8 cellular contexts compared by ENCODE assay signal in the genomic region with DNA sequence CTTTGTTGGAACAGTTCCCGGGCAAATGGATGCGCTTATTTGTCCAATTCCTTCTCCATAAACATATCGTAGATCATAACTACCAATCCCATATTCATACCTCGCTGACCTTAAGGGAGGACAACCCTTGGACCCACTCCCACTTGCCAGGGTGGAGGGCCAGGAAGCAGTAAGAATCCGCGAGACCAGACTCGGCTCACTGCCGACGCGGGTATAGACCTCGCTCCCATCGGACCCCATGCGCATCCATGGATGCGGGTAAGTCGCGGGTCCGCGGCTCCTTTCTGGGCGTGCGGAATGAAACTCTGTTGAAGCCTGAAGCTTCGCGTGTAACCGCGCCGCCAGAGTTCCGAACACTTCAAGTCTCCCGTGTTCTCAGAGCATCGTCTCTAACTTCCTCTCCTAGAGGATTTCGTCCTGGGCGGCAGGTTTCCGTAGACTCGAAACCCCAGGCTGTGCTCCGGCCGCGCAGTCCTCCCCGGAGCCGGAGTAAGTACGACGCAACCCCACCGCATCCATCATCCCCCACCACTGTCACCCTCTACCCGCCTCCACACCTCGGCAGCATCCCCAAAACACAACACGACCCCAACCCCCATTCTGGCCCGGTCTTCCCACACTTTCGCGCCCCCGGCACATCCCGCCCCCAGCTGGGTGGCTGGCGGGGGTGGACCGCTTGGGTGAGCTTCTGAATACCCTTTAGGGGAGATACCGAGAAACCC. TPM values are rescaled to one million over a fixed set of nuclear protein-coding genes. Genes with fewer than 3 reads are reported as not detected.
A peak's percentile ranks its signal among the peaks of the same experiment; 100 is the strongest.
DNase-seq lines count a peak whose midpoint lies in the region; ATAC-seq and TF ChIP-seq lines count a peak whose summit lies in the region.

No MANE protein-coding gene starts in this region.

- TF ChIP-seq CTCF in GM13977 (IDR thresholded peaks at IDR 0.05; ENCODE audit: extremely low read depth, insufficient read depth, missing control alignments) (no peak), progenitor cell of endocrine pancreas (IDR thresholded peaks at IDR 0.05; ENCODE audit: unreplicated experiment) (no peak)

- POLR2A ChIA-PET in activated CD4-positive, alpha-beta memory T cell treated with anti-CD3 and anti-CD28 coated beads, Interleukin-2, amount 10 ng/mL, durations not matched to agents 7 days and 5 days (lab: Charles Lee) = no interaction called here

- no peak overlapping the region for H3K4me3 Mint-ChIP-seq in activated CD4-positive, alpha-beta memory T cell treated with anti-CD3 and anti-CD28 coated beads, Interleukin-2, amount 10 ng/mL, durations not matched to agents 7 days and 5 days
- peak overlapping the region; percentile 74 for H3K4me3 Mint-ChIP-seq in progenitor cell of endocrine pancreas (ENCODE audit: low read depth)
- H3K4me3 Mint-ChIP-seq in activated T-helper 2 cell treated with anti-CD3 and anti-CD28 coated beads, Interferon-gamma antibody, Interleukin-2, Interleukin-4, amounts not matched to agents 10 μg/mL and 5 μg/mL and 100 μg/mL, durations not matched to agents 14 hours and 24 hours and 36 hours (ENCODE audit: low read depth) = no peak overlapping the region

- peaks cover 23% of the 10 kb centered on the region for H3K27me3 Mint-ChIP-seq in activated CD4-positive, alpha-beta memory T cell treated with anti-CD3 and anti-CD28 coated beads, Interleukin-2, amount 10 ng/mL, durations not matched to agents 7 days and 5 days
- peaks cover 76% of the 10 kb centered on the region for H3K27me3 Mint-ChIP-seq in progenitor cell of endocrine pancreas
- H3K27me3 Mint-ChIP-seq in activated T-helper 2 cell treated with anti-CD3 and anti-CD28 coated beads, Interferon-gamma antibody, Interleukin-2, Interleukin-4, amounts not matched to agents 10 μg/mL and 5 μg/mL and 100 μg/mL, durations not matched to agents 14 hours and 24 hours and 36 hours (ENCODE audit: low read depth) = peaks cover 38% of the 10 kb centered on the region

- in situ Hi-C loops in GM13977 (cut with MboI; ENCODE audit: low pct_unique_long_range_greater_than_20kb, low sequenced_read_pairs, unreplicated experiment) = no loop called here

- ATAC-seq in left cardiac atrium = peak; percentile 39 to 54

- peaks cover 2% of the 10 kb centered on the region for H3K9me3 Mint-ChIP-seq in activated CD4-positive, alpha-beta memory T cell treated with anti-CD3 and anti-CD28 coated beads, Interleukin-2, amount 10 ng/mL, durations not matched to agents 7 days and 5 days
- H3K9me3 Mint-ChIP-seq in progenitor cell of endocrine pancreas (ENCODE audit: low read depth) = no peaks in the 10 kb centered on the region
- H3K9me3 Mint-ChIP-seq in activated T-helper 2 cell treated with anti-CD3 and anti-CD28 coated beads, Interferon-gamma antibody, Interleukin-2, Interleukin-4, amounts not matched to agents 10 μg/mL and 5 μg/mL and 100 μg/mL, durations not matched to agents 14 hours and 24 hours and 36 hours = peaks cover 16% of the 10 kb centered on the region

- peak; percentile 51 for DNase-seq in GM13977 (ENCODE audit: low spot score)
- no peak for DNase-seq in activated CD4-positive, alpha-beta memory T cell treated with anti-CD3 and anti-CD28 coated beads, Interleukin-2, amount 10 ng/mL, durations not matched to agents 7 days and 5 days
- DNase-seq in left cardiac atrium = no peak
- DNase-seq in progenitor cell of endocrine pancreas (ENCODE audit: low spot score, unreplicated experiment) = peak; percentile 11
- DNase-seq in T-helper 9 cell = no peak
- DNase-seq in activated T-helper 2 cell treated with anti-CD3 and anti-CD28 coated beads, Interferon-gamma antibody, Interleukin-2, Interleukin-4, amounts not matched to agents 10 μg/mL and 5 μg/mL and 100 μg/mL, durations not matched to agents 14 hours and 24 hours and 36 hours (ENCODE audit: low spot score) = no peak
- no peak for DNase-seq in NCI-H2171 (lab: John Stamatoyannopoulos, UW)
- DNase-seq in T1000 (lab: John Stamatoyannopoulos, UW) = no peak

- CTCF ChIA-PET in activated CD4-positive, alpha-beta memory T cell treated with anti-CD3 and anti-CD28 coated beads, Interleukin-2, amount 10 ng/mL, durations not matched to agents 7 days and 5 days (lab: Charles Lee) = no interaction called here

- peak overlapping the region; percentile 28 for H3K27ac Mint-ChIP-seq in activated CD4-positive, alpha-beta memory T cell treated with anti-CD3 and anti-CD28 coated beads, Interleukin-2, amount 10 ng/mL, durations not matched to agents 7 days and 5 days
- peak overlapping the region; percentile 94 for H3K27ac Mint-ChIP-seq in progenitor cell of endocrine pancreas
- H3K27ac Mint-ChIP-seq in activated T-helper 2 cell treated with anti-CD3 and anti-CD28 coated beads, Interferon-gamma antibody, Interleukin-2, Interleukin-4, amounts not matched to agents 10 μg/mL and 5 μg/mL and 100 μg/mL, durations not matched to agents 14 hours and 24 hours and 36 hours = no peak overlapping the region

- H3K4me1 Mint-ChIP-seq in activated CD4-positive, alpha-beta memory T cell treated with anti-CD3 and anti-CD28 coated beads, Interleukin-2, amount 10 ng/mL, durations not matched to agents 7 days and 5 days = no peaks in the 10 kb centered on the region
- H3K4me1 Mint-ChIP-seq in progenitor cell of endocrine pancreas (ENCODE audit: low read depth) = peaks cover 18% of the 10 kb centered on the region
- no peaks in the 10 kb centered on the region for H3K4me1 Mint-ChIP-seq in activated T-helper 2 cell treated with anti-CD3 and anti-CD28 coated beads, Interferon-gamma antibody, Interleukin-2, Interleukin-4, amounts not matched to agents 10 μg/mL and 5 μg/mL and 100 μg/mL, durations not matched to agents 14 hours and 24 hours and 36 hours (ENCODE audit: low read depth)

- intact Hi-C loops in left cardiac atrium (cut with DNase I) = no loop called here
- intact Hi-C loops in activated T-helper 2 cell treated with anti-CD3 and anti-CD28 coated beads, Interferon-gamma antibody, Interleukin-2, Interleukin-4, amounts not matched to agents 10 μg/mL and 5 μg/mL and 100 μg/mL, durations not matched to agents 14 hours and 24 hours and 36 hours (cut with micrococcal nuclease) = no loop called here

- H3K36me3 Mint-ChIP-seq in activated CD4-positive, alpha-beta memory T cell treated with anti-CD3 and anti-CD28 coated beads, Interleukin-2, amount 10 ng/mL, durations not matched to agents 7 days and 5 days (ENCODE audit: low read depth) = no peaks in the 10 kb centered on the region
- H3K36me3 Mint-ChIP-seq in progenitor cell of endocrine pancreas (ENCODE audit: insufficient read depth) = no peaks in the 10 kb centered on the region
- no peaks in the 10 kb centered on the region for H3K36me3 Mint-ChIP-seq in activated T-helper 2 cell treated with anti-CD3 and anti-CD28 coated beads, Interferon-gamma antibody, Interleukin-2, Interleukin-4, amounts not matched to agents 10 μg/mL and 5 μg/mL and 100 μg/mL, durations not matched to agents 14 hours and 24 hours and 36 hours (ENCODE audit: low read depth)

RNA-seq across cellular contexts. Expression of gene DSC3, which starts 1.0 kb away (rescaled TPM):
- not detected for total RNA-seq in activated CD4-positive, alpha-beta memory T cell treated with anti-CD3 and anti-CD28 coated beads, Interleukin-2, amount 10 ng/mL, durations not matched to agents 7 days and 5 days
- total RNA-seq in left cardiac atrium = 1 to 10 TPM in 1 of 2 donors, under 1 TPM in 1; 0.86 to 1.0 TPM
- 1.2 TPM in 2 replicates for total RNA-seq in progenitor cell of endocrine pancreas
- not detected in 2 replicates for total RNA-seq in activated T-helper 2 cell treated with anti-CD3 and anti-CD28 coated beads, Interferon-gamma antibody, Interleukin-2, Interleukin-4, amounts not matched to agents 10 μg/mL and 5 μg/mL and 100 μg/mL, durations not matched to agents 14 hours and 24 hours and 36 hours

Comparison
In these comparisons a context has a peak if more than half of its experiments do, and no peak if none do; other contexts are left out.
1. DNase-seq: peak in GM13977 (single experiment) and progenitor cell of endocrine pancreas (single experiment); none in activated CD4-positive, alpha-beta memory T cell treated with anti-CD3 and anti-CD28 coated beads, Interleukin-2, amount 10 ng/mL, durations not matched to agents 7 days and 5 days (single experiment), left cardiac atrium (single experiment), T-helper 9 cell (single experiment), activated T-helper 2 cell treated with anti-CD3 and anti-CD28 coated beads, Interferon-gamma antibody, Interleukin-2, Interleukin-4, amounts not matched to agents 10 μg/mL and 5 μg/mL and 100 μg/mL, durations not matched to agents 14 hours and 24 hours and 36 hours (single experiment), NCI-H2171 (single experiment) and T1000 (single experiment).